ENCODE assay signal across 1 cellular context in the genomic region with DNA sequence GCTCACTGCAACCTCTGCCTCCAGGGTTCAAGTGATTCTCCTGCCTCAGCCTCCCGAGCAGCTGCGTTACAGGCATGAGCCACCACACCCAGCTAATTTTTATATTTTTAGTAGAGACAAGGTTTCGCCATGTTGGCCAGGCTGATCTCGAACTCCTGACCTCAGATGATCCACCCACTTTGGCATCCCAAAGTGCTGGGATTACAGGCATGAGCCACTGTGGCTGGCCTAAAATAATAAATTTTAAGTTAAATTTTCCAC. TPM values are rescaled to one million over a fixed set of nuclear protein-coding genes. Genes with fewer than 3 reads are reported as not detected.
"Had no signal": no experiment of that assay in that cellular context is flagged by ENCODE, and none has a peak within 500 bp of the region (broad histone marks: within the 10 kb centered on the region; RNA-seq: fewer than 3 reads in every experiment).

No MANE protein-coding gene starts in this region.

RNA-seq across cellular contexts. Expression of gene SPOCK2, which starts 58.9 kb away (rescaled TPM):
- total RNA-seq: M059J had no signal
